Comparison of ENCODE assay signal across 7 cellular contexts in the genomic region with DNA sequence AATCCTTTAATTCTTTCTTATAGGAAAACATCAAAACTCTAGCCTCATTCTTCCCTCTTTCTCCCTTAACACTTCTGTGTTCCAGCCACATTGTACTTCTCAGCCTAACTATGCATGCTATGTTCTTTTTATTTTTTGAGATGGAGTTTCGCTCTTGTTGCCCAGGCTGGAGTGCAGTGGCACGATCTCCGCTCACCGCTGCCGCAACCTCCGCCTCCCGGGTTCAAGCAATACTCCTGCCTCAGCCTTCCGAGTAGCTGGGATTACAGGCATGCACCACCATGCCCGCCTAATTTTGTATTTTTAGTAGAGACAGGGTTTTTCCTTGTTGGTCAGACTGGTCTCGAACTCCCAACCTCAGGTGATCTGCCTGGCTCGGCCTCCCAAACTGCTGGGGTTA. TPM values are rescaled to one million over a fixed set of nuclear protein-coding genes. Genes with fewer than 3 reads are reported as not detected.
DNase-seq lines count a peak whose midpoint lies in the region; ATAC-seq, FAIRE-seq and TF ChIP-seq lines count a peak whose summit lies in the region.
"Not testable (repeated sequence)": the region's sequence is repeated elsewhere in the genome, so short reads cannot be mapped to it uniquely, and the experiment has no call there.

No MANE protein-coding gene starts in this region.

- not testable (repeated sequence) for H3K9me3 Mint-ChIP-seq in Calu3 (ENCODE audit: low read depth, unreplicated experiment); activated T-helper 17 cell treated with anti-CD3 and anti-CD28 coated beads, Interleukin-2, amount 50 U/mL, for 72 hours; central memory CD8-positive, alpha-beta T cell

- H3K4me1 ChIP-seq in keratinocyte (ENCODE audit: control insufficient read depth, extremely low read depth, insufficient read depth, low read length) (peaks cover 36% of the 10 kb centered on the region), osteoblast (ENCODE audit: insufficient read depth, low read length) (peaks cover 71% of the 10 kb centered on the region), thyroid gland (peaks cover 39 to 51% of the 10 kb centered on the region in 2 donors)

- dilution Hi-C loops in keratinocyte (cut with MboI; ENCODE audit: extremely low pct_ligation_motif_present, low sequenced_read_pairs) = not testable (repeated sequence)

- H3K79me2 ChIP-seq in keratinocyte (ENCODE audit: control insufficient read depth, insufficient read depth, low read length) (peaks cover 59% of the 10 kb centered on the region), osteoblast (ENCODE audit: insufficient read depth, low read length) (peaks cover 49% of the 10 kb centered on the region)

- DNase-seq in Calu3; RWPE1 (ENCODE audit: low spot score); central memory CD8-positive, alpha-beta T cell (ENCODE audit: low spot score in 2 of 2); keratinocyte (ENCODE audit: low read depth, low spot score); osteoblast (ENCODE audit: insufficient read length, low spot score, missing footprints); thyroid gland: not testable (repeated sequence)

- not testable (repeated sequence) for FAIRE-seq in keratinocyte (lab: Jason Lieb, UNC)

- not testable (repeated sequence) for H3K9me1 ChIP-seq in keratinocyte (ENCODE audit: control insufficient read depth, extremely low read depth, insufficient read depth, low read length)

- not testable (repeated sequence) for TF ChIP-seq POLR2A in thyroid gland (IDR thresholded peaks at IDR 0.05)

- intact Hi-C loops in Calu3 (cut with micrococcal nuclease; ENCODE audit: unreplicated experiment) = loop anchor here (5.0 kb wide), 1 partner anchor 33 kb away; a partner anchor contains a TSS
- intact Hi-C loops in thyroid gland (cut with DNase I) = not testable (repeated sequence)

- H3K4me3 Mint-ChIP-seq in Calu3 (ENCODE audit: low read depth, unreplicated experiment) = peak overlapping the region; percentile 45
- H3K4me3 Mint-ChIP-seq in activated T-helper 17 cell treated with anti-CD3 and anti-CD28 coated beads, Interleukin-2, amount 50 U/mL, for 72 hours; central memory CD8-positive, alpha-beta T cell: not testable (repeated sequence)

- POLR2A ChIA-PET in RWPE1 (lab: Yijun Ruan, JAX; ENCODE audit: low non-redundant PET) = interaction anchor here (0.5 kb wide), 1 partner anchor 20 kb away, joined by 3 read pairs; no protein-coding TSS in a partner anchor

- not testable (repeated sequence) for H3K27me3 ChIP-seq in keratinocyte (ENCODE audit: control insufficient read depth, extremely low read depth, insufficient read depth, low read length); osteoblast (ENCODE audit: insufficient read depth, low read length); thyroid gland

- H4K20me1 ChIP-seq in keratinocyte (ENCODE audit: control insufficient read depth, extremely low read depth, insufficient read depth, low read length); osteoblast (ENCODE audit: insufficient read depth, low read length): not testable (repeated sequence)

- BruUV-seq in Calu3 (replicated peaks; lab: Mats Ljungman, UMichigan) = not testable (repeated sequence)

- CTCF ChIA-PET in Calu3 (lab: Charles Lee) = interaction anchor here (0.5 to 1.5 kb wide), 4 partner anchors 15 to 51 kb away, joined by 3 to 4 read pairs (median 3); no protein-coding TSS in a partner anchor
- CTCF ChIA-PET in RWPE1 (lab: Yijun Ruan, JAX) = not testable (repeated sequence)

- not testable (repeated sequence) for H3K27me3 Mint-ChIP-seq in Calu3 (ENCODE audit: unreplicated experiment); activated T-helper 17 cell treated with anti-CD3 and anti-CD28 coated beads, Interleukin-2, amount 50 U/mL, for 72 hours; central memory CD8-positive, alpha-beta T cell

- peaks cover 72% of the 10 kb centered on the region for H3K4me1 Mint-ChIP-seq in Calu3 (ENCODE audit: low read depth, unreplicated experiment)
- peaks cover 30% of the 10 kb centered on the region for H3K4me1 Mint-ChIP-seq in activated T-helper 17 cell treated with anti-CD3 and anti-CD28 coated beads, Interleukin-2, amount 50 U/mL, for 72 hours
- peaks cover 28% of the 10 kb centered on the region for H3K4me1 Mint-ChIP-seq in central memory CD8-positive, alpha-beta T cell

- TF ChIP-seq CTCF in Calu3 (IDR thresholded peaks at IDR 0.05; ENCODE audit: unreplicated experiment); RWPE1 (conservative IDR thresholded peaks at IDR 0.05; ENCODE audit: low read depth); keratinocyte (optimal IDR thresholded peaks at IDR 0.05 in 1 of 3, IDR thresholded peaks at IDR 0.05 in 1 of 3, conservative IDR thresholded peaks at IDR 0.05 in 1 of 3; ENCODE audit: extremely low read depth in 1 of 3, insufficient read depth in 2 of 3, low read length in 3 of 3); osteoblast (IDR thresholded peaks at IDR 0.05; ENCODE audit: extremely low read depth, low read depth, low read length); thyroid gland (IDR thresholded peaks at IDR 0.05): not testable (repeated sequence)

- H2AFZ ChIP-seq in keratinocyte (ENCODE audit: control insufficient read depth, low read length); osteoblast (ENCODE audit: low read length): not testable (repeated sequence)

- peak overlapping the region; percentile 74 for H3K27ac ChIP-seq in RWPE1
- peak overlapping the region; percentile 88 for H3K27ac ChIP-seq in keratinocyte (ENCODE audit: control insufficient read depth, insufficient read depth, low read length)
- peak overlapping the region; percentile 95 for H3K27ac ChIP-seq in osteoblast (ENCODE audit: low read depth, low read length)
- peak overlapping the region; percentile 63 to 74 (median 68) for H3K27ac ChIP-seq in thyroid gland

- H3K9ac ChIP-seq in keratinocyte (ENCODE audit: control insufficient read depth, extremely low read depth, insufficient read depth, low read length) = peak overlapping the region; percentile 6

- H3K36me3 ChIP-seq in keratinocyte (ENCODE audit: control insufficient read depth in 2 of 2, extremely low read depth in 1 of 2, insufficient read depth in 2 of 2, low read length in 2 of 2) = peaks cover 16 to 36% of the 10 kb centered on the region in 2 experiments
- H3K36me3 ChIP-seq in osteoblast (ENCODE audit: insufficient read depth, low read length) = peaks cover 59% of the 10 kb centered on the region
- peaks cover 25 to 30% of the 10 kb centered on the region in 2 donors for H3K36me3 ChIP-seq in thyroid gland

- H3K36me3 Mint-ChIP-seq in Calu3 (ENCODE audit: insufficient read depth, unreplicated experiment) = peaks cover 75% of the 10 kb centered on the region
- peaks cover 100% of the 10 kb centered on the region for H3K36me3 Mint-ChIP-seq in activated T-helper 17 cell treated with anti-CD3 and anti-CD28 coated beads, Interleukin-2, amount 50 U/mL, for 72 hours (ENCODE audit: low read depth)
- H3K36me3 Mint-ChIP-seq in central memory CD8-positive, alpha-beta T cell (ENCODE audit: insufficient read depth) = peaks cover 59% of the 10 kb centered on the region

- peak overlapping the region; percentile 59 for H3K4me2 ChIP-seq in keratinocyte (ENCODE audit: control insufficient read depth, extremely low read depth, insufficient read depth, low read depth, low read length)
- H3K4me2 ChIP-seq in osteoblast (ENCODE audit: insufficient read depth, low read length) = peak overlapping the region; percentile 67

- WGBS in thyroid gland, 2 donors = 98% methylated on average over 11 of the region's 11 CpGs

- peak overlapping the region; percentile 43 for H3K27ac Mint-ChIP-seq in Calu3 (ENCODE audit: unreplicated experiment)
- peak overlapping the region; percentile 43 for H3K27ac Mint-ChIP-seq in activated T-helper 17 cell treated with anti-CD3 and anti-CD28 coated beads, Interleukin-2, amount 50 U/mL, for 72 hours
- H3K27ac Mint-ChIP-seq in central memory CD8-positive, alpha-beta T cell (ENCODE audit: low read depth) = peak overlapping the region; percentile 69

- ATAC-seq in activated T-helper 17 cell treated with anti-CD3 and anti-CD28 coated beads, Interleukin-2, amount 50 U/mL, for 72 hours (replicated peaks); central memory CD8-positive, alpha-beta T cell (replicated peaks; ENCODE audit: extremely low read depth, poor library complexity, severe bottlenecking): not testable (repeated sequence)

- peak overlapping the region in 1 of 3 experiments; percentile 3 for H3K4me3 ChIP-seq in keratinocyte (ENCODE audit: control insufficient read depth in 2 of 3, extremely low read depth in 1 of 3, insufficient read depth in 2 of 3, low read depth in 1 of 3, low read length in 3 of 3)
- not testable (repeated sequence) for H3K4me3 ChIP-seq in osteoblast (ENCODE audit: insufficient read depth, low read length); thyroid gland (replicated peaks in 1 of 3)

- not testable (repeated sequence) for H3K9me3 ChIP-seq in keratinocyte (ENCODE audit: control insufficient read depth, low read depth, low read length); osteoblast (ENCODE audit: low read depth, low read length); thyroid gland

RNA-seq across cellular contexts. Expression of a gene that starts 7.2 kb away (rescaled TPM):
- total RNA-seq in Calu3 (2022) = 60.2 and 60.5 TPM in 2 replicates
- 10 to 100 TPM; 90.0 to 90.4 TPM for total RNA-seq in activated T-helper 17 cell treated with anti-CD3 and anti-CD28 coated beads, Interleukin-2, amount 50 U/mL, for 72 hours
- 52.9 to 92.6 TPM (median 90.2 TPM) in 3 replicates for polyA plus RNA-seq in keratinocyte
- 28.2 TPM for polyA plus RNA-seq in keratinocyte (2011; ENCODE audit: low read depth)
- 62.7 and 107 TPM in 2 replicates for polyA plus RNA-seq in keratinocyte (2011; cell fraction: cytosol; rRNA removed)
- 129 and 167 TPM in 2 replicates for polyA plus RNA-seq in keratinocyte (2011; cell fraction: nucleus; rRNA removed)
- polyA plus RNA-seq in keratinocyte (2012; ENCODE audit: low replicate concordance) = 53.1 and 62.8 TPM in 2 replicates
- polyA minus RNA-seq in keratinocyte = 41.9 to 55.1 TPM (median 42.5 TPM) in 3 replicates
- polyA minus RNA-seq in keratinocyte (2011; cell fraction: cytosol; rRNA and poly(A)+ RNA removed) = 34.1 TPM
- polyA minus RNA-seq in keratinocyte (2011; cell fraction: nucleus; rRNA and poly(A)+ RNA removed) = 33.2 and 61.5 TPM in 2 replicates
- 60.8 and 63.6 TPM in 2 replicates for total RNA-seq in osteoblast
- total RNA-seq in thyroid gland = 10 to 100 TPM; 75.5 to 94.2 (median 81.8) TPM

RNA-seq across cellular contexts. Expression of a gene that starts 34.9 kb away (rescaled TPM):
- total RNA-seq in Calu3 (2022) (5.2 and 5.3 TPM in 2 replicates), osteoblast (3.2 and 3.3 TPM in 2 replicates), thyroid gland (10 to 100 TPM; 34.1 to 72.7 (median 49.5) TPM)
- total RNA-seq in activated T-helper 17 cell treated with anti-CD3 and anti-CD28 coated beads, Interleukin-2, amount 50 U/mL, for 72 hours = 10 to 100 TPM in 1 of 2 donors, 1 to 10 TPM in 1; 8.7 to 42.2 TPM
- polyA plus RNA-seq in keratinocyte = 0.34 to 0.36 TPM (median 0.34 TPM) in 3 replicates
- 0.05 TPM for polyA plus RNA-seq in keratinocyte (2011; ENCODE audit: low read depth)
- 0.17 and 0.40 TPM in 2 replicates for polyA plus RNA-seq in keratinocyte (2011; cell fraction: cytosol; rRNA removed)
- polyA plus RNA-seq in keratinocyte (2011; cell fraction: nucleus; rRNA removed) = 0.34 and 0.36 TPM in 2 replicates
- polyA plus RNA-seq in keratinocyte (2012; ENCODE audit: low replicate concordance) = 0.22 and 0.34 TPM in 2 replicates
- 0.26 to 0.33 TPM (median 0.26 TPM) in 3 replicates for polyA minus RNA-seq in keratinocyte
- polyA minus RNA-seq in keratinocyte (2011; cell fraction: cytosol; rRNA and poly(A)+ RNA removed) = 0.58 TPM
- polyA minus RNA-seq in keratinocyte (2011; cell fraction: nucleus; rRNA and poly(A)+ RNA removed) = 0.31 and 0.32 TPM in 2 replicates
